13 cellular contexts compared by ENCODE assay signal in genomic region chr4:137519406-137519805, GRCh38. TPM values are rescaled to one million over a fixed set of nuclear protein-coding genes. Genes with fewer than 3 reads are reported as not detected.
DNase-seq lines count a peak whose midpoint lies in the region; ATAC-seq and TF ChIP-seq lines count a peak whose summit lies in the region.
"Had no signal": no experiment of that assay in that cellular context is flagged by ENCODE, and none has a peak within 500 bp of the region (broad histone marks: within the 10 kb centered on the region; RNA-seq: fewer than 3 reads in every experiment).

No MANE protein-coding gene starts in this region.

- no peaks in the 10 kb centered on the region for H3F3A ChIP-seq in PC-3 (ENCODE audit: low read length, unreplicated experiment)

- no TSS peak for BruUV-seq in PC-3 (replicated peaks; lab: Mats Ljungman, UMichigan)

- H3K4me1 Mint-ChIP-seq in effector memory CD8-positive, alpha-beta T cell (ENCODE audit: low read depth in 2 of 2), result no peaks in the 10 kb centered on the region

- CTCF ChIA-PET in PC-3 (lab: Charles Lee), result no interaction called here

- no peak overlapping the region for H3K9ac ChIP-seq in PC-3 (ENCODE audit: low read length)

- H3K9me2 ChIP-seq in PC-3 (replicated peaks; ENCODE audit: low read length), result no peaks in the 10 kb centered on the region

- H2AFZ ChIP-seq in PC-3 (ENCODE audit: low read length), result peak overlapping the region; percentile 44; the same call in 1 of the 2 replicates

- H3K36me3 ChIP-seq in PC-3 (ENCODE audit: low read depth, low read length), result no peaks in the 10 kb centered on the region

- no peaks in the 10 kb centered on the region for H3K9me3 ChIP-seq in PC-3 (ENCODE audit: low read length)

- peak overlapping the region; percentile 27 for H3K4me2 ChIP-seq in PC-3 (ENCODE audit: low read length)

- TF ChIP-seq CTCF in PC-3 (conservative IDR thresholded peaks at IDR 0.05; ENCODE audit: low read depth, low read length), result no peak

- intact Hi-C loops in PC-3 (cut with micrococcal nuclease), result no loop called here

- in situ Hi-C loops in ACHN (cut with HindIII; ENCODE audit: low pct_ligation_motif_present, low pct_unique_long_range_greater_than_20kb, low sequenced_read_pairs), result no loop called here

- H3K36me3 Mint-ChIP-seq in effector memory CD8-positive, alpha-beta T cell (ENCODE audit: insufficient read depth), result no peaks in the 10 kb centered on the region

- no peaks in the 10 kb centered on the region for H3K79me2 ChIP-seq in PC-3 (ENCODE audit: low read length)

- H3K27me3 Mint-ChIP-seq in effector memory CD8-positive, alpha-beta T cell, result no peaks in the 10 kb centered on the region

- H3K4me3 ChIP-seq in PC-3 (ENCODE audit: low read length), result no peak overlapping the region

- DNase-seq in Daoy (ENCODE audit: low read depth) (peak; percentile 21), PC-3 (peak; percentile 65), dedifferentiated amniotic fluid mesenchymal stem cell (ENCODE audit: extremely low spot score) (peak; percentile 85), myocyte (ENCODE audit: low read depth) (peak; percentile 45), ACHN (no peak), epidermal melanocyte (ENCODE audit: insufficient read length, low spot score) (no peak), T-helper 9 cell (no peak)
- no peak for DNase-seq in effector memory CD8-positive, alpha-beta T cell
- DNase-seq: activated T-cell treated with anti-CD3 and anti-CD28 coated beads, Interleukin-2, amount 50 U/mL, for 4 hours; anterior cingulate cortex; Karpas-422; mesendoderm; NCI-H2029 treated with DMSO at 0.1 percent for 48 hours had no signal

- POLR2A ChIA-PET in PC-3 (lab: Charles Lee; ENCODE audit: unreplicated experiment), result no interaction called here

- H4K20me1 ChIP-seq in PC-3 (ENCODE audit: low read length), result no peaks in the 10 kb centered on the region

- peak overlapping the region; percentile 5; the same call in 1 of the 2 replicates for H3K27ac ChIP-seq in PC-3 (ENCODE audit: low read length)

- H3K4me1 ChIP-seq in PC-3 (ENCODE audit: insufficient read depth, low read length), result peaks cover 17% of the 10 kb centered on the region

- H3K27me3 ChIP-seq in PC-3 (ENCODE audit: low read length), result no peaks in the 10 kb centered on the region

- H3K4me3 Mint-ChIP-seq in effector memory CD8-positive, alpha-beta T cell, result no peak overlapping the region
- H3K4me3 Mint-ChIP-seq: activated T-cell treated with anti-CD3 and anti-CD28 coated beads, Interleukin-2, amount 50 U/mL, for 4 hours had no signal

- H3K27ac Mint-ChIP-seq in effector memory CD8-positive, alpha-beta T cell, result no peak overlapping the region

- peak; percentile 96 for ATAC-seq in PC-3
- ATAC-seq in effector memory CD8-positive, alpha-beta T cell (replicated peaks), result no peak
- ATAC-seq: activated T-cell treated with anti-CD3 and anti-CD28 coated beads, Interleukin-2, amount 50 U/mL, for 4 hours had no signal

- H3K9me3 Mint-ChIP-seq in effector memory CD8-positive, alpha-beta T cell, result peaks cover 5 to 6% of the 10 kb centered on the region in 2 donors

RNA-seq across cellular contexts. Expression of gene PCDH18, which starts 12.9 kb away (rescaled TPM):
- total RNA-seq in Daoy (2014; rRNA removed; shearing (Covaris generic)), result 1.5 and 2.6 TPM in 2 replicates
- 1.6 and 2.0 TPM in 2 replicates for total RNA-seq in PC-3 (2014; rRNA removed)
- 38.5 and 59.9 TPM in 2 replicates for total RNA-seq in myocyte
- 14.6 TPM for polyA plus RNA-seq in myocyte (2012)

Comparison
In these comparisons a context has a peak if more than half of its experiments do, and no peak if none do; other contexts are left out.
1. DNase-seq: peak in Daoy (single experiment), PC-3 (single experiment), dedifferentiated amniotic fluid mesenchymal stem cell (single experiment) and myocyte (single experiment); none in ACHN (single experiment), epidermal melanocyte (single experiment), effector memory CD8-positive, alpha-beta T cell (0 of 3) and T-helper 9 cell (single experiment).
2. RNA of gene PCDH18, which starts 12.9 kb away (total RNA-seq): 38.5 to 59.9 TPM in myocyte; 1.6 to 2.0 TPM in PC-3 and 1.5 to 2.6 TPM in Daoy; every median in the first group is over 10 times any median in the second.